11 cellular contexts compared by ENCODE assay signal in genomic region chr5:124444147-124444775, GRCh38.
DNase-seq lines count a peak whose midpoint lies in the region; ATAC-seq and TF ChIP-seq lines count a peak whose summit lies in the region.
"Had no signal": no experiment of that assay in that cellular context is flagged by ENCODE, and none has a peak within 500 bp of the region (broad histone marks: within the 10 kb centered on the region; RNA-seq: fewer than 3 reads in every experiment).

No MANE protein-coding gene starts in this region.

- H3K4me1 ChIP-seq in heart right ventricle (peaks cover 0 to 36% (median 7%) of the 10 kb centered on the region in 9 donors), uterus (no peaks in the 10 kb centered on the region)
- H3K4me1 ChIP-seq: pancreas had no signal

- H3K27me3 ChIP-seq in heart right ventricle = no peaks in the 10 kb centered on the region
- no peaks in the 10 kb centered on the region for H3K27me3 ChIP-seq in uterus
- H3K27me3 ChIP-seq: pancreas had no signal

- H3K4me3 ChIP-seq in heart right ventricle (no peak overlapping the region), uterus (no peak overlapping the region)
- H3K4me3 ChIP-seq: pancreas had no signal

- no peaks in the 10 kb centered on the region for H3K36me3 Mint-ChIP-seq in Calu3 (ENCODE audit: insufficient read depth, unreplicated experiment)

- intact Hi-C loops in heart right ventricle (cut with DNase I) (no loop called here), uterus (cut with DNase I; ENCODE audit: low total_unique reads) (no loop called here), Calu3 (cut with micrococcal nuclease; ENCODE audit: unreplicated experiment) (no loop called here)

- H3K4me1 Mint-ChIP-seq in Calu3 (ENCODE audit: low read depth, unreplicated experiment) = no peaks in the 10 kb centered on the region

- no peaks in the 10 kb centered on the region for H3K9me3 Mint-ChIP-seq in Calu3 (ENCODE audit: low read depth, unreplicated experiment)
- H3K9me3 Mint-ChIP-seq: activated naive CD4-positive, alpha-beta T cell treated with anti-CD3 and anti-CD28 coated beads for 36 hours had no signal

- CTCF ChIA-PET in Calu3 (lab: Charles Lee) = no interaction called here

- H3K36me3 ChIP-seq in heart right ventricle (no peaks in the 10 kb centered on the region), uterus (no peaks in the 10 kb centered on the region)
- H3K36me3 ChIP-seq: pancreas had no signal

- H3K27me3 Mint-ChIP-seq in Calu3 (ENCODE audit: unreplicated experiment) = no peaks in the 10 kb centered on the region
- H3K27me3 Mint-ChIP-seq: effector memory CD8-positive, alpha-beta T cell had no signal

- no peaks in the 10 kb centered on the region for H3K9me3 ChIP-seq in heart right ventricle
- no peaks in the 10 kb centered on the region for H3K9me3 ChIP-seq in uterus
- H3K9me3 ChIP-seq: pancreas had no signal

- peak in 1 of 2 donors; percentile 45 for DNase-seq in heart right ventricle
- DNase-seq in uterus = no peak
- no peak for DNase-seq in NCI-H82 treated with DMSO at 0.1 percent for 48 hours (lab: John Stamatoyannopoulos, UW; ENCODE audit: unreplicated experiment)
- no peak for DNase-seq in NCI-H2196 (lab: John Stamatoyannopoulos, UW; ENCODE audit: unreplicated experiment)
- DNase-seq in Calu3 = no peak
- DNase-seq: activated naive CD4-positive, alpha-beta T cell treated with anti-CD3 and anti-CD28 coated beads for 36 hours; effector memory CD8-positive, alpha-beta T cell; pancreas had no signal

- H3K27ac ChIP-seq in heart right ventricle (peak overlapping the region in 8 of 10 donors; percentile 48 to 85 (median 74)), uterus (no peak overlapping the region)
- H3K27ac ChIP-seq: pancreas had no signal

- BruUV-seq in Calu3 (replicated peaks; lab: Mats Ljungman, UMichigan) = no TSS peak

- no peak overlapping the region for H3K27ac Mint-ChIP-seq in Calu3 (ENCODE audit: unreplicated experiment)
- H3K27ac Mint-ChIP-seq: activated naive CD4-positive, alpha-beta T cell treated with anti-CD3 and anti-CD28 coated beads for 36 hours; effector memory CD8-positive, alpha-beta T cell had no signal

- ATAC-seq in GM18517 (IDR thresholded peaks at IDR 0.05; ENCODE audit: unreplicated experiment) (peak; percentile 100), GM21390 (IDR thresholded peaks at IDR 0.05; ENCODE audit: unreplicated experiment) (peak; percentile 100), HG03097 (IDR thresholded peaks at IDR 0.05; ENCODE audit: low FRiP score, unreplicated experiment) (peak; percentile 98), heart right ventricle (peak; percentile 84 to 99 (median 98))
- ATAC-seq: effector memory CD8-positive, alpha-beta T cell; pancreas had no signal

- TF ChIP-seq CTCF in heart right ventricle (IDR thresholded peaks at IDR 0.05) = no peak
- TF ChIP-seq CTCF in uterus (IDR thresholded peaks at IDR 0.05) = no peak
- TF ChIP-seq CTCF in Calu3 (IDR thresholded peaks at IDR 0.05; ENCODE audit: unreplicated experiment) = no peak

- no peak overlapping the region for H3K4me3 Mint-ChIP-seq in Calu3 (ENCODE audit: low read depth, unreplicated experiment)
- H3K4me3 Mint-ChIP-seq: activated naive CD4-positive, alpha-beta T cell treated with anti-CD3 and anti-CD28 coated beads for 36 hours; effector memory CD8-positive, alpha-beta T cell had no signal

- 57 to 72% methylated on average over 4 of the region's 4 CpGs for WGBS in heart right ventricle, 2 donors

- TF ChIP-seq POLR2A in uterus (IDR thresholded peaks at IDR 0.05) = no peak

Comparison
In these comparisons a context has a peak if more than half of its experiments do, and no peak if none do; other contexts are left out.
1. H3K27ac ChIP-seq: peak in heart right ventricle (8 of 10); none in uterus (0 of 2).
2. Peak in every context shown above with its lines, with median percentiles within 50 percentile points of each other: ATAC-seq.